Comparison of ENCODE assay signal across 8 cellular contexts in genomic region chr1:31763671-31764306, GRCh38. TPM values are rescaled to one million over a fixed set of nuclear protein-coding genes. Genes with fewer than 3 reads are reported as not detected.
DNase-seq lines count a peak whose midpoint lies in the region; ATAC-seq and TF ChIP-seq lines count a peak whose summit lies in the region.

No MANE protein-coding gene starts in this region.

- ATAC-seq in activated CD8-positive, alpha-beta memory T cell treated with anti-CD3 and anti-CD28 coated beads, Interleukin-2, amount 10 ng/mL, durations not matched to agents 7 days and 5 days, result peak; percentile 37
- ATAC-seq in activated T-cell treated with anti-CD3 and anti-CD28 coated beads, Interleukin-2, amount 50 U/mL, for 4 hours, result peak; percentile 15 to 16
- no peak for ATAC-seq in HG03097 (IDR thresholded peaks at IDR 0.05; ENCODE audit: low FRiP score, unreplicated experiment)

- no peaks in the 10 kb centered on the region for H3K9me3 Mint-ChIP-seq in activated CD8-positive, alpha-beta memory T cell treated with anti-CD3 and anti-CD28 coated beads, Interleukin-2, amount 10 ng/mL, durations not matched to agents 7 days and 5 days (ENCODE audit: low read depth)
- no peaks in the 10 kb centered on the region for H3K9me3 Mint-ChIP-seq in activated T-cell treated with anti-CD3 and anti-CD28 coated beads, Interleukin-2, amount 50 U/mL, for 4 hours

- H3K4me1 ChIP-seq in iPS-18a (ENCODE audit: control insufficient read depth, low read depth, low read length) (peaks cover 40% of the 10 kb centered on the region), tibial artery (peaks cover 0 to 44% (median 39%) of the 10 kb centered on the region in 4 donors)

- H3K27me3 ChIP-seq in iPS-18a (ENCODE audit: control insufficient read depth, insufficient read depth, low read length), result peaks cover 30% of the 10 kb centered on the region
- peaks cover 0 to 28% of the 10 kb centered on the region in 2 donors for H3K27me3 ChIP-seq in tibial artery

- H3K36me3 Mint-ChIP-seq in activated CD8-positive, alpha-beta memory T cell treated with anti-CD3 and anti-CD28 coated beads, Interleukin-2, amount 10 ng/mL, durations not matched to agents 7 days and 5 days, result no peaks in the 10 kb centered on the region
- no peaks in the 10 kb centered on the region for H3K36me3 Mint-ChIP-seq in activated T-cell treated with anti-CD3 and anti-CD28 coated beads, Interleukin-2, amount 50 U/mL, for 4 hours (ENCODE audit: insufficient read depth)

- DNase-seq in activated CD8-positive, alpha-beta memory T cell treated with anti-CD3 and anti-CD28 coated beads, Interleukin-2, amount 10 ng/mL, durations not matched to agents 7 days and 5 days, result no peak
- no peak for DNase-seq in activated CD8-positive, alpha-beta memory T cell treated with anti-CD3 and anti-CD28 coated beads for 24 hours
- DNase-seq in activated T-cell treated with anti-CD3 and anti-CD28 coated beads, Interleukin-2, amount 50 U/mL, for 4 hours, result no peak
- DNase-seq in tibial artery (no peak), NOMO-1 treated with dmso at 0.1 percent for 144 hours (lab: John Stamatoyannopoulos, UW; ENCODE audit: unreplicated experiment) (no peak), NCI-H2081 treated with DMSO at 0.1 percent for 48 hours (lab: John Stamatoyannopoulos, UW) (no peak)

- CTCF ChIA-PET in activated CD8-positive, alpha-beta memory T cell treated with anti-CD3 and anti-CD28 coated beads, Interleukin-2, amount 10 ng/mL, durations not matched to agents 7 days and 5 days (lab: Charles Lee), result interaction anchor here (0.6 to 5.9 kb wide), 9 partner anchors 12 to 310 kb away, joined by 3 to 52 read pairs (median 7); no protein-coding TSS in a partner anchor

- TF ChIP-seq CTCF in tibial artery (IDR thresholded peaks at IDR 0.05), result no peak

- H3K4me3 Mint-ChIP-seq in activated CD8-positive, alpha-beta memory T cell treated with anti-CD3 and anti-CD28 coated beads, Interleukin-2, amount 10 ng/mL, durations not matched to agents 7 days and 5 days, result peak overlapping the region; percentile 52
- peak overlapping the region; percentile 75 for H3K4me3 Mint-ChIP-seq in activated T-cell treated with anti-CD3 and anti-CD28 coated beads, Interleukin-2, amount 50 U/mL, for 4 hours

- no peak overlapping the region for H3K9ac ChIP-seq in iPS-18a (ENCODE audit: low read length)

- no peak overlapping the region for H3K27ac Mint-ChIP-seq in activated CD8-positive, alpha-beta memory T cell treated with anti-CD3 and anti-CD28 coated beads, Interleukin-2, amount 10 ng/mL, durations not matched to agents 7 days and 5 days

- no peak overlapping the region for H3K27ac ChIP-seq in iPS-18a (ENCODE audit: low read length)
- no peak overlapping the region for H3K27ac ChIP-seq in tibial artery

- peaks cover 53% of the 10 kb centered on the region for H3K27me3 Mint-ChIP-seq in activated CD8-positive, alpha-beta memory T cell treated with anti-CD3 and anti-CD28 coated beads, Interleukin-2, amount 10 ng/mL, durations not matched to agents 7 days and 5 days
- peaks cover 5% of the 10 kb centered on the region for H3K27me3 Mint-ChIP-seq in activated T-cell treated with anti-CD3 and anti-CD28 coated beads, Interleukin-2, amount 50 U/mL, for 4 hours (ENCODE audit: low read depth)

- peaks cover 19% of the 10 kb centered on the region for H3K4me1 Mint-ChIP-seq in activated CD8-positive, alpha-beta memory T cell treated with anti-CD3 and anti-CD28 coated beads, Interleukin-2, amount 10 ng/mL, durations not matched to agents 7 days and 5 days
- H3K4me1 Mint-ChIP-seq in activated T-cell treated with anti-CD3 and anti-CD28 coated beads, Interleukin-2, amount 50 U/mL, for 4 hours (ENCODE audit: low read depth), result peaks cover 21% of the 10 kb centered on the region

- H3K4me3 ChIP-seq in iPS-18a (ENCODE audit: low read length) (peak overlapping the region; percentile 65), tibial artery (peak overlapping the region; percentile 46 to 70)

- H3K9me3 ChIP-seq in iPS-18a (ENCODE audit: control insufficient read depth, low read depth, low read length), result no peaks in the 10 kb centered on the region
- H3K9me3 ChIP-seq in tibial artery, result no peaks in the 10 kb centered on the region

- H3K36me3 ChIP-seq in iPS-18a (ENCODE audit: control insufficient read depth, low read depth, low read length), result no peaks in the 10 kb centered on the region
- no peaks in the 10 kb centered on the region for H3K36me3 ChIP-seq in tibial artery

- intact Hi-C loops in tibial artery (cut with DNase I; ENCODE audit: low total_unique reads), result loop anchor here (10.0 kb wide), 1 partner anchor 201 kb away; no protein-coding TSS in a partner anchor

RNA-seq across cellular contexts. Expression of gene ADGRB2, which starts 0.4 kb away (rescaled TPM):
- total RNA-seq in activated CD8-positive, alpha-beta memory T cell treated with anti-CD3 and anti-CD28 coated beads, Interleukin-2, amount 10 ng/mL, durations not matched to agents 7 days and 5 days, result 1 to 10 TPM in 1 of 2 experiments, under 1 TPM in 1; 0.07 to 1.3 TPM
- under 1 TPM; 0.18 to 0.68 (median 0.65) TPM for total RNA-seq in activated T-cell treated with anti-CD3 and anti-CD28 coated beads, Interleukin-2, amount 50 U/mL, for 4 hours

RNA-seq across cellular contexts. Expression of gene SPOCD1, which starts 52.0 kb away (rescaled TPM):
- total RNA-seq in activated CD8-positive, alpha-beta memory T cell treated with anti-CD3 and anti-CD28 coated beads, Interleukin-2, amount 10 ng/mL, durations not matched to agents 7 days and 5 days, result not detected
- total RNA-seq in activated T-cell treated with anti-CD3 and anti-CD28 coated beads, Interleukin-2, amount 50 U/mL, for 4 hours, result under 1 TPM in 1 of 3 donors, not detected in 2; 0.14 TPM

RNA-seq across cellular contexts. Expression of gene COL16A1, which starts 60.0 kb away (rescaled TPM):
- total RNA-seq in activated CD8-positive, alpha-beta memory T cell treated with anti-CD3 and anti-CD28 coated beads, Interleukin-2, amount 10 ng/mL, durations not matched to agents 7 days and 5 days, result not detected
- total RNA-seq in activated T-cell treated with anti-CD3 and anti-CD28 coated beads, Interleukin-2, amount 50 U/mL, for 4 hours, result under 1 TPM; 0.57 to 0.89 (median 0.61) TPM
